Comparison of ENCODE assay signal across 8 cellular contexts in genomic region chr3:108124337-108125150, GRCh38.
A peak's percentile ranks its signal among the peaks of the same experiment; 100 is the strongest.
DNase-seq lines count a peak whose midpoint lies in the region; ATAC-seq lines count a peak whose summit lies in the region.

No MANE protein-coding gene starts in this region.

- H3K4me3 ChIP-seq in skin epidermis: no peak overlapping the region

- peak overlapping the region in 18 of 21 experiments; percentile 15 to 88 (median 62) for H3K27ac ChIP-seq in skin epidermis

- DNase-seq in Ammon's horn (ENCODE audit: low spot score): peak; percentile 58
- DNase-seq in T-helper 2 cell: peak in 4 of 5 experiments; percentile 48 to 95 (median 58)
- DNase-seq in central memory CD4-positive, alpha-beta T cell: peak; percentile 79
- DNase-seq in NCI-H187 (lab: John Stamatoyannopoulos, UW): no peak
- DNase-seq in NCI-H82 (lab: John Stamatoyannopoulos, UW): no peak

- ATAC-seq in GM19351 (IDR thresholded peaks at IDR 0.05; ENCODE audit: unreplicated experiment) (peak; percentile 79), HG03442 (IDR thresholded peaks at IDR 0.05; ENCODE audit: unreplicated experiment) (peak; percentile 81)

Comparison
In these comparisons a context has a peak if more than half of its experiments do, and no peak if none do; other contexts are left out.
1. DNase-seq: peak in Ammon's horn (single experiment), T-helper 2 cell (4 of 5) and central memory CD4-positive, alpha-beta T cell (single experiment); none in NCI-H187 (0 of 2) and NCI-H82 (single experiment).